ENCODE assay signal across 9 cellular contexts in genomic region chr17:40542562-40543411, GRCh38. TPM values are rescaled to one million over a fixed set of nuclear protein-coding genes. Genes with fewer than 3 reads are reported as not detected.
DNase-seq lines count a peak whose midpoint lies in the region; ATAC-seq and TF ChIP-seq lines count a peak whose summit lies in the region.
"Had no signal": no experiment of that assay in that cellular context is flagged by ENCODE, and none has a peak within 500 bp of the region (broad histone marks: within the 10 kb centered on the region; RNA-seq: fewer than 3 reads in every experiment).

No MANE protein-coding gene starts in this region.

- H3K4me3 ChIP-seq in IMR-90 (ENCODE audit: insufficient read depth, low read depth, low read length) = no peak overlapping the region

- peaks cover 38% of the 10 kb centered on the region for H3K4me1 ChIP-seq in IMR-90 (ENCODE audit: control insufficient read depth, insufficient read depth, low read length)

- H3K14ac ChIP-seq in IMR-90 (replicated peaks; ENCODE audit: low read depth, low read length) = peak overlapping the region; percentile 100

- H3K9me3 Mint-ChIP-seq in activated naive CD4-positive, alpha-beta T cell treated with anti-CD3 and anti-CD28 coated beads, Interleukin-2, amount 10 ng/mL, durations not matched to agents 7 days and 5 days = no peaks in the 10 kb centered on the region

- peak overlapping the region; percentile 86 for H2AK9ac ChIP-seq in IMR-90 (replicated peaks; ENCODE audit: low read depth, low read length, poor library complexity)

- peaks cover 9% of the 10 kb centered on the region for H3K27me3 Mint-ChIP-seq in activated naive CD4-positive, alpha-beta T cell treated with anti-CD3 and anti-CD28 coated beads, Interleukin-2, amount 10 ng/mL, durations not matched to agents 7 days and 5 days

- POLR2A ChIA-PET in IMR-90 (lab: Charles Lee; ENCODE audit: unreplicated experiment) = interaction anchor here (0.9 to 1.5 kb wide), 2 partner anchors 8 to 26 kb away, joined by 4 to 5 read pairs; no protein-coding TSS in a partner anchor

- no peaks in the 10 kb centered on the region for H3K27me3 ChIP-seq in IMR-90 (ENCODE audit: control insufficient read depth, insufficient read depth, low read length)

- peak; percentile 73 for TF ChIP-seq POLR2A in IMR-90 (IDR thresholded peaks at IDR 0.05; ENCODE audit: low read depth, low read length)

- intact Hi-C loops in IMR-90 (cut with micrococcal nuclease) = loop anchor here (1.0 kb wide), 1 partner anchor 9 kb away; no protein-coding TSS in a partner anchor
- intact Hi-C loops in Right ventricle myocardium superior (cut with DNase I) = no loop called here

- H3K79me1 ChIP-seq in IMR-90 (ENCODE audit: low read depth in 1 of 2, low read length in 2 of 2) = peaks cover 0 to 24% of the 10 kb centered on the region in 2 experiments; a peak in 3 of 4 replicates

- ATAC-seq in IMR-90 (ENCODE audit: low read depth) = peak; percentile 93
- ATAC-seq in Right ventricle myocardium superior (ENCODE audit: poor library complexity) = peak; percentile 78
- ATAC-seq in HG03175 (IDR thresholded peaks at IDR 0.05; ENCODE audit: unreplicated experiment) = no peak

- BruUV-seq in IMR-90 (replicated peaks; lab: Mats Ljungman, UMichigan) = no TSS peak

- in situ Hi-C loops in IMR-90 (cut with MboI; ENCODE audit: low sequenced_read_pairs) = no loop called here

- peak; percentile 5; the same call in 1 of the 2 replicates for TF ChIP-seq RAD21 in IMR-90 (IDR thresholded peaks at IDR 0.05; ENCODE audit: low read length)

- H3K56ac ChIP-seq in IMR-90 (ENCODE audit: extremely low read depth, insufficient read depth, low read length) = peak overlapping the region; percentile 54

- WGBS in IMR-90 (ENCODE audit: extremely low coverage in 2 of 2, insufficient read length in 1 of 2), 2 experiments = 0% methylated on average over 1 of the region's 14 CpGs; no CpG with 5 or more reads in 1 of the 2 experiments

- peak overlapping the region; percentile 95 for H3K27ac ChIP-seq in IMR-90 (ENCODE audit: insufficient read depth, low read length)
- H3K27ac ChIP-seq: C4-2B had no signal

- peak overlapping the region; percentile 97 to 99 for H4K8ac ChIP-seq in IMR-90 (ENCODE audit: low read depth in 2 of 2, low read length in 2 of 2)

- H2BK5ac ChIP-seq in IMR-90 (ENCODE audit: low read depth, low read length, poor library complexity, severe bottlenecking) = peak overlapping the region; percentile 83

- H3K36me3 ChIP-seq in IMR-90 (ENCODE audit: control insufficient read depth, insufficient read depth, low read length) = no peaks in the 10 kb centered on the region

- peaks cover 92% of the 10 kb centered on the region for H3K4me1 Mint-ChIP-seq in activated naive CD4-positive, alpha-beta T cell treated with anti-CD3 and anti-CD28 coated beads, Interleukin-2, amount 10 ng/mL, durations not matched to agents 7 days and 5 days

- peak overlapping the region; percentile 90 for H2AFZ ChIP-seq in IMR-90 (replicated peaks; ENCODE audit: low read length, poor library complexity)

- H2BK120ac ChIP-seq in IMR-90 (ENCODE audit: low read depth, low read length) = peak overlapping the region; percentile 100

- no peak overlapping the region for H3K4me3 Mint-ChIP-seq in activated naive CD4-positive, alpha-beta T cell treated with anti-CD3 and anti-CD28 coated beads, Interleukin-2, amount 10 ng/mL, durations not matched to agents 7 days and 5 days

- no peaks in the 10 kb centered on the region for H4K20me1 ChIP-seq in IMR-90 (ENCODE audit: insufficient read depth, low read length)

- DNase-seq in NCI-H146 (lab: John Stamatoyannopoulos, UW) (peak; percentile 12), NCI-H146 treated with DMSO at 0.1 percent for 48 hours (lab: John Stamatoyannopoulos, UW; ENCODE audit: unreplicated experiment) (no peak), IMR-90 (peak; percentile 99), Right ventricle myocardium superior (peak; percentile 87), renal cortical epithelial cell (ENCODE audit: low read depth) (peak; percentile 71), SW 1271 (lab: John Stamatoyannopoulos, UW) (no peak)
- DNase-seq in activated naive CD4-positive, alpha-beta T cell treated with anti-CD3 and anti-CD28 coated beads, Interleukin-2, amount 10 ng/mL, durations not matched to agents 7 days and 5 days = no peak

- H3K9ac ChIP-seq in IMR-90 (ENCODE audit: low read depth, low read length) = peak overlapping the region; percentile 32

- CTCF ChIA-PET in IMR-90 (lab: Yijun Ruan, JAX) = interaction anchor here (0.9 to 1.1 kb wide), 2 partner anchors 67 to 94 kb away, joined by 3 read pairs; no protein-coding TSS in a partner anchor
- CTCF ChIA-PET in activated naive CD4-positive, alpha-beta T cell treated with anti-CD3 and anti-CD28 coated beads, Interleukin-2, amount 10 ng/mL, durations not matched to agents 7 days and 5 days (lab: Charles Lee) = interaction anchor here (0.7 to 15.0 kb wide), 4 partner anchors 9 to 180 kb away, joined by 3 to 271 read pairs (median 5); no protein-coding TSS in a partner anchor

- peaks cover 61% of the 10 kb centered on the region for H3K9me1 ChIP-seq in IMR-90 (ENCODE audit: insufficient read depth, low read length)

- TF ChIP-seq CTCF in IMR-90 (conservative IDR thresholded peaks at IDR 0.05; ENCODE audit: low read depth, low read length) = no peak

- peak overlapping the region; percentile 80 for H3K23ac ChIP-seq in IMR-90 (ENCODE audit: low read depth, low read length)

- peak overlapping the region; percentile 98 for H2BK15ac ChIP-seq in IMR-90 (ENCODE audit: low read depth, low read length)

- no peaks in the 10 kb centered on the region for H3K9me3 ChIP-seq in IMR-90 (ENCODE audit: control insufficient read depth, insufficient read depth, low read length)

- H2BK20ac ChIP-seq in IMR-90 (ENCODE audit: low read depth, low read length) = peak overlapping the region; percentile 100

- peak overlapping the region; percentile 100 for H3K4ac ChIP-seq in IMR-90 (ENCODE audit: low read depth, low read length)

- H3K27ac Mint-ChIP-seq in activated naive CD4-positive, alpha-beta T cell treated with anti-CD3 and anti-CD28 coated beads, Interleukin-2, amount 10 ng/mL, durations not matched to agents 7 days and 5 days = peak overlapping the region; percentile 97

- dilution Hi-C loops in IMR-90 (cut with HindIII; ENCODE audit: low sequenced_read_pairs, unreplicated experiment) = no loop called here

- peak overlapping the region; percentile 92 for H4K5ac ChIP-seq in IMR-90 (ENCODE audit: low read depth, low read length)

- H3K4me2 ChIP-seq in IMR-90 (ENCODE audit: low read depth, low read length) = no peak overlapping the region

- peak overlapping the region; percentile 93 for H3K18ac ChIP-seq in IMR-90 (ENCODE audit: low read depth, low read length)

- H2AK5ac ChIP-seq in IMR-90 (ENCODE audit: low read depth, low read length) = peak overlapping the region; percentile 100

- peaks cover 7% of the 10 kb centered on the region for H3K36me3 Mint-ChIP-seq in activated naive CD4-positive, alpha-beta T cell treated with anti-CD3 and anti-CD28 coated beads, Interleukin-2, amount 10 ng/mL, durations not matched to agents 7 days and 5 days

- peak overlapping the region; percentile 100 for H4K91ac ChIP-seq in IMR-90 (ENCODE audit: insufficient read depth, low read depth, low read length)

TF ChIP-seq in IMR-90, 13 proteins besides CTCF, POLR2A, EP300 and RAD21 (continues in another document):
- peak; percentile 71; the same call in 1 of the 2 replicates for TF ChIP-seq BHLHE40 (IDR thresholded peaks at IDR 0.05; ENCODE audit: low read depth, low read length)
- TF ChIP-seq RFX5 (IDR thresholded peaks at IDR 0.05; ENCODE audit: low read depth, low read length) = no peak
- no peak for TF ChIP-seq ELK1 (IDR thresholded peaks at IDR 0.05; ENCODE audit: borderline replicate concordance, low read depth, low read length)
- peak; percentile 27; the same call in 1 of the 2 replicates for TF ChIP-seq NFE2L2 (IDR thresholded peaks at IDR 0.05; ENCODE audit: low read depth, low read length)
- peak; percentile 81 for TF ChIP-seq USF2 (IDR thresholded peaks at IDR 0.05; ENCODE audit: low read depth, low read length)
- TF ChIP-seq MAFK (IDR thresholded peaks at IDR 0.05; ENCODE audit: low read depth, low read length) = peak; percentile 44; the same call in 1 of the 2 replicates
- TF ChIP-seq RCOR1 (IDR thresholded peaks at IDR 0.05; ENCODE audit: insufficient replicate concordance, low read length) = peak; percentile 13
- TF ChIP-seq SMC3 (IDR thresholded peaks at IDR 0.05; ENCODE audit: low read depth, low read length) = no peak
- TF ChIP-seq MAZ (IDR thresholded peaks at IDR 0.05; ENCODE audit: borderline replicate concordance, low read depth, low read length) = peak; percentile 66; the same call in 1 of the 2 replicates
- no peak; the same call in 1 of the 2 replicates for TF ChIP-seq CHD1 (IDR thresholded peaks at IDR 0.05; ENCODE audit: low read depth, low read length)

RNA-seq across cellular contexts. Expression of gene CCR7, which starts 22.5 kb away (rescaled TPM):
- total RNA-seq in IMR-90 (2012; rRNA removed) = 0.28 and 0.36 TPM in 2 replicates
- polyA plus RNA-seq in IMR-90 (2012; rRNA removed) = 0.14 and 0.22 TPM in 2 replicates
- polyA plus RNA-seq in IMR-90 (2012; cell fraction: cytosol; rRNA removed) = 0.16 TPM in 1 of 2 replicates, not detected in the other
- 0.23 and 0.39 TPM in 2 replicates for polyA plus RNA-seq in IMR-90 (2012; cell fraction: nucleus; rRNA removed; ENCODE audit: low replicate concordance)
- not detected for total RNA-seq in Right ventricle myocardium superior
- total RNA-seq in renal cortical epithelial cell = not detected in 2 replicates

RNA-seq across cellular contexts. Expression of gene TNS4, which starts 41.4 kb away (rescaled TPM):
- total RNA-seq in IMR-90 (2012; rRNA removed) (0.28 TPM in 1 of 2 replicates, not detected in the other), Right ventricle myocardium superior (not detected), renal cortical epithelial cell (0.05 and 0.69 TPM in 2 replicates)
- 0.07 TPM in 1 of 2 replicates, not detected in the other for polyA plus RNA-seq in IMR-90 (2012; rRNA removed)
- polyA plus RNA-seq in IMR-90 (2012; cell fraction: cytosol; rRNA removed) = 0.07 and 0.08 TPM in 2 replicates
- 0.33 and 0.57 TPM in 2 replicates for polyA plus RNA-seq in IMR-90 (2012; cell fraction: nucleus; rRNA removed; ENCODE audit: low replicate concordance)

Comparison
In these comparisons a context has a peak if more than half of its experiments do, and no peak if none do; other contexts are left out.
1. DNase-seq: peak in NCI-H146 (single experiment), IMR-90 (single experiment), Right ventricle myocardium superior (single experiment) and renal cortical epithelial cell (single experiment); none in NCI-H146 treated with DMSO at 0.1 percent for 48 hours (single experiment), activated naive CD4-positive, alpha-beta T cell treated with anti-CD3 and anti-CD28 coated beads, Interleukin-2, amount 10 ng/mL, durations not matched to agents 7 days and 5 days (single experiment) and SW 1271 (0 of 2).